In the genomic region with DNA sequence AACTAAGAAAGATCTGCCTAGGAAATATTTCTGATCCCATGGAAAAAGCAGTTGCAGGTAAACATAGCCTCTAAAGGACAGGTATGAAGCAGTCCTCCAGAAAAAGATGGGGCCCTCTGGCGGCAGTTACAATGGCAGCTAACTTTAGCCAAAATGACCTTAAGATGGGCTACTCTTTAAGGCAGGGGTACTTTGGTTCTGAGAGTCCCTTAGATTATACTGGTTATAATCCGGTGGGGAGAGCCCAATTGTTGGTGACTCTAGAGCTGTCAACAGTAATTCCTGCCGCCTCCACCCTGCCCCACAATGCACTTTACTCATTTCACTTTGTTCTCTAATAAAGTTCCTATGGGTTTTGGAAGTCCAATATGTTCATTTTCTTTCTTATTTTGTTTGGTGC, we compare ENCODE assay signal across 16 cellular contexts.
A peak's percentile ranks its signal among the peaks of the same experiment; 100 is the strongest.
DNase-seq lines count a peak whose midpoint lies in the region; ATAC-seq, FAIRE-seq and TF ChIP-seq lines count a peak whose summit lies in the region.
"Had no signal": no experiment of that assay in that cellular context is flagged by ENCODE, and none has a peak within 500 bp of the region (broad histone marks: within the 10 kb centered on the region; RNA-seq: fewer than 3 reads in every experiment).

No MANE protein-coding gene starts in this region.

- H3K9me3 ChIP-seq in SJCRH30 (replicated peaks), result no peaks in the 10 kb centered on the region
- H3K9me3 ChIP-seq: uterus had no signal

- no peak overlapping the region for H4K8ac ChIP-seq in mesendoderm (ENCODE audit: low read depth, low read length)

- no peak overlapping the region for H3K23ac ChIP-seq in mesendoderm (ENCODE audit: low read length)

- no peak overlapping the region for H2BK15ac ChIP-seq in mesendoderm (replicated peaks; ENCODE audit: low read depth)

- no peak overlapping the region for H3K27ac ChIP-seq in mesendoderm (ENCODE audit: low read depth, low read length)
- no peak overlapping the region for H3K27ac ChIP-seq in SJCRH30
- H3K27ac ChIP-seq: uterus had no signal

- H3K36me3 ChIP-seq in GM06990 (ENCODE audit: control insufficient read depth, insufficient read depth, low read length) (no peaks in the 10 kb centered on the region), bronchial epithelial cell (ENCODE audit: control insufficient read depth, insufficient read depth, low read length) (no peaks in the 10 kb centered on the region), mesendoderm (ENCODE audit: control insufficient read depth, insufficient read depth, low read length) (no peaks in the 10 kb centered on the region), SJCRH30 (no peaks in the 10 kb centered on the region)
- H3K36me3 ChIP-seq: uterus had no signal

- no peak overlapping the region for H2BK5ac ChIP-seq in mesendoderm (ENCODE audit: low read length)

- H3K79me1 ChIP-seq in mesendoderm (ENCODE audit: low read length), result no peaks in the 10 kb centered on the region

- TF ChIP-seq CTCF in GM06990 (IDR thresholded peaks at IDR 0.05; ENCODE audit: insufficient read depth, low read length, poor library complexity, severe bottlenecking) (peak; percentile 60), bronchial epithelial cell (IDR thresholded peaks at IDR 0.05; ENCODE audit: insufficient read depth, low read length, severe bottlenecking) (peak; percentile 36)

- H3K4ac ChIP-seq in mesendoderm (ENCODE audit: low read depth, low read length), result no peak overlapping the region

- no peak overlapping the region for H2AK5ac ChIP-seq in mesendoderm (ENCODE audit: low read length)

- no peak overlapping the region for H2BK120ac ChIP-seq in mesendoderm (ENCODE audit: low read depth, low read length)

- H3K18ac ChIP-seq in mesendoderm (ENCODE audit: low read length), result no peak overlapping the region

- H3K4me2 ChIP-seq in mesendoderm (ENCODE audit: low read length), result no peak overlapping the region

- WGBS in mesendoderm (ENCODE audit: extremely low coverage, insufficient coverage, low lambda C conversion rate), result no CpG with 5 or more reads among the region's 3 CpGs

- H3K4me1 ChIP-seq in mesendoderm (ENCODE audit: control insufficient read depth, low read depth, low read length), result peaks cover 2% of the 10 kb centered on the region
- no peaks in the 10 kb centered on the region; the same call in 1 of the 2 replicates for H3K4me1 ChIP-seq in SJCRH30
- H3K4me1 ChIP-seq: uterus had no signal

- H3K27me3 ChIP-seq in GM06990 (replicated peaks; ENCODE audit: control insufficient read depth, insufficient read depth, low read length) (no peaks in the 10 kb centered on the region), bronchial epithelial cell (ENCODE audit: control insufficient read depth, insufficient read depth, low read length) (no peaks in the 10 kb centered on the region), mesendoderm (ENCODE audit: insufficient read depth, low read length, poor library complexity) (no peaks in the 10 kb centered on the region), SJCRH30 (no peaks in the 10 kb centered on the region)
- H3K27me3 ChIP-seq: uterus had no signal

- no peak for DNase-seq in GM06990 (ENCODE audit: extremely low read depth, insufficient read length)
- DNase-seq in NAMALWA (ENCODE audit: low spot score), result peak; percentile 1
- DNase-seq in bronchial epithelial cell (ENCODE audit: low read depth), result no peak
- peak; percentile 54 for DNase-seq in mesendoderm
- no peak for DNase-seq in GF-D8 (lab: John Stamatoyannopoulos, UW)
- DNase-seq in LoVo (ENCODE audit: low spot score), result no peak
- DNase-seq in SJCRH30, result no peak
- DNase-seq: aorta; CD8-positive, alpha-beta memory T cell; naive thymus-derived CD4-positive, alpha-beta T cell; NCI-H1105; NCI-H526 treated with DMSO at 0.1 percent for 48 hours; uterus had no signal

- no peak for FAIRE-seq in bronchial epithelial cell (lab: Jason Lieb, UNC)
- FAIRE-seq: endothelial cell of umbilical vein, GM12891 had no signal

- no peak for ATAC-seq in GM18517 (IDR thresholded peaks at IDR 0.05; ENCODE audit: unreplicated experiment)
- ATAC-seq: naive thymus-derived CD4-positive, alpha-beta T cell had no signal

- H3K9ac ChIP-seq in mesendoderm (ENCODE audit: low read length), result no peak overlapping the region

- H4K5ac ChIP-seq in mesendoderm (ENCODE audit: low read length), result no peak overlapping the region

- H3K56ac ChIP-seq in mesendoderm (ENCODE audit: low read length), result no peak overlapping the region

- no peaks in the 10 kb centered on the region for H3K79me2 ChIP-seq in mesendoderm (ENCODE audit: control insufficient read depth, insufficient read depth, low read length)

- H3K4me3 ChIP-seq in GM06990 (replicated peaks; ENCODE audit: low read depth, low read length), result no peak overlapping the region
- H3K4me3 ChIP-seq in bronchial epithelial cell (ENCODE audit: low read depth, low read length), result no peak overlapping the region
- H3K4me3 ChIP-seq in mesendoderm (ENCODE audit: low read length), result no peak overlapping the region
- no peak overlapping the region for H3K4me3 ChIP-seq in SJCRH30
- H3K4me3 ChIP-seq: uterus had no signal

Comparison
In these comparisons a context has a peak if more than half of its experiments do, and no peak if none do; other contexts are left out.
1. DNase-seq: peak in NAMALWA (single experiment) and mesendoderm (single experiment); none in GM06990 (single experiment), bronchial epithelial cell (single experiment), GF-D8 (single experiment), LoVo (single experiment) and SJCRH30 (0 of 2).